ENCODE assay signal across 8 cellular contexts in genomic region chr10:6163364-6164270, GRCh38. TPM values are rescaled to one million over a fixed set of nuclear protein-coding genes. Genes with fewer than 3 reads are reported as not detected.
DNase-seq lines count a peak whose midpoint lies in the region; ATAC-seq and TF ChIP-seq lines count a peak whose summit lies in the region.

No MANE protein-coding gene starts in this region.

- TF ChIP-seq CTCF in choroid plexus epithelial cell (conservative IDR thresholded peaks at IDR 0.05; ENCODE audit: low read depth, low read length): no peak

- intact Hi-C loops in left colon (cut with DNase I, micrococcal nuclease): no loop called here

- peak; percentile 87 for ATAC-seq in GM18519 (IDR thresholded peaks at IDR 0.05; ENCODE audit: low FRiP score, unreplicated experiment)
- ATAC-seq in HG03045 (IDR thresholded peaks at IDR 0.05; ENCODE audit: unreplicated experiment): peak; percentile 94
- ATAC-seq in left colon: peak; percentile 95

- DNase-seq in A172 (ENCODE audit: low spot score) (peak; percentile 70), NCI-H2227 treated with DMSO at 0.1 percent for 48 hours (lab: John Stamatoyannopoulos, UW) (peak; percentile 28), choroid plexus epithelial cell (ENCODE audit: low read depth) (peak; percentile 93), left colon (peak; percentile 93 to 94)
- peak; percentile 88 for DNase-seq in activated CD4-positive, alpha-beta T cell treated with anti-CD3 and anti-CD28 coated beads for 1 hour
- DNase-seq in stimulated activated CD4-positive, alpha-beta T cell treated with anti-CD3 and anti-CD28 coated beads, Interleukin-1b, Interleukin-23, amount 100 ng/mL, for 48 hours: peak; percentile 91

- peak overlapping the region; percentile 72 for H3K4me3 ChIP-seq in choroid plexus epithelial cell (ENCODE audit: low read depth, low read length)

RNA-seq across cellular contexts. Expression of gene PFKFB3, which starts 39.1 kb away (rescaled TPM):
- total RNA-seq in A172 (2014; rRNA removed; shearing (Covaris generic)): 12.2 and 16.5 TPM in 2 replicates
- total RNA-seq in left colon: 10 to 100 TPM; 19.1 to 20.2 TPM

Comparison
In these comparisons a context has a peak if more than half of its experiments do, and no peak if none do; other contexts are left out.
1. Peak in every context shown above with its lines: DNase-seq, ATAC-seq and H3K4me3 ChIP-seq.
2. DNase-seq: peak in every context shown above with its lines; median percentile 94 in left colon; 93 in choroid plexus epithelial cell; 91 in stimulated activated CD4-positive, alpha-beta T cell treated with anti-CD3 and anti-CD28 coated beads, Interleukin-1b, Interleukin-23, amount 100 ng/mL, for 48 hours; 88 in activated CD4-positive, alpha-beta T cell treated with anti-CD3 and anti-CD28 coated beads for 1 hour; 70 in A172; 28 in NCI-H2227 treated with DMSO at 0.1 percent for 48 hours.